In genomic region chr10:119113805-119114732, GRCh38 we compare ENCODE assay signal across 11 cellular contexts. TPM values are rescaled to one million over a fixed set of nuclear protein-coding genes. Genes with fewer than 3 reads are reported as not detected.
DNase-seq lines count a peak whose midpoint lies in the region; ATAC-seq and TF ChIP-seq lines count a peak whose summit lies in the region.
"Had no signal": no experiment of that assay in that cellular context is flagged by ENCODE, and none has a peak within 500 bp of the region (broad histone marks: within the 10 kb centered on the region; RNA-seq: fewer than 3 reads in every experiment).

No MANE protein-coding gene starts in this region.

- H3K27me3 ChIP-seq in right lobe of liver (no peaks in the 10 kb centered on the region), ovary (no peaks in the 10 kb centered on the region)

- ATAC-seq in activated T-helper 17 cell treated with anti-CD3 and anti-CD28 coated beads, Interleukin-2, amount 50 U/mL, for 72 hours (replicated peaks): no peak
- ATAC-seq in right lobe of liver: peak; percentile 85 to 94 (median 88)
- ATAC-seq: lower lobe of right lung had no signal

- no peaks in the 10 kb centered on the region for H3K9me3 ChIP-seq in right lobe of liver
- H3K9me3 ChIP-seq in ovary: no peaks in the 10 kb centered on the region
- H3K9me3 ChIP-seq: lower lobe of right lung had no signal

- CTCF ChIA-PET in activated CD4-positive, alpha-beta memory T cell treated with anti-CD3 and anti-CD28 coated beads, Interleukin-2, amount 10 ng/mL, durations not matched to agents 7 days and 5 days (lab: Charles Lee): no interaction called here

- no peak for TF ChIP-seq POLR2A in right lobe of liver (IDR thresholded peaks at IDR 0.05)
- no peak for TF ChIP-seq POLR2A in ovary (IDR thresholded peaks at IDR 0.05)

- 22% methylated on average over 5 of the region's 11 CpGs for WGBS in right lobe of liver (ENCODE audit: insufficient coverage, low coverage, low lambda C conversion rate, missing lambda C conversion rate)
- 78 to 82% (median 79%) methylated on average over 11 of the region's 11 CpGs for WGBS in ovary, 3 donors

- no peak for TF ChIP-seq EP300 in ovary (IDR thresholded peaks at IDR 0.05)

- peaks cover 0 to 39% (median 6%) of the 10 kb centered on the region in 4 donors for H3K36me3 ChIP-seq in right lobe of liver
- no peaks in the 10 kb centered on the region for H3K36me3 ChIP-seq in ovary

- H3K27ac ChIP-seq in right lobe of liver (peak overlapping the region; percentile 49 to 78 (median 61)), ovary (no peak overlapping the region)
- H3K27ac ChIP-seq: lower lobe of right lung had no signal

- POLR2A ChIA-PET in activated CD4-positive, alpha-beta memory T cell treated with anti-CD3 and anti-CD28 coated beads, Interleukin-2, amount 10 ng/mL, durations not matched to agents 7 days and 5 days (lab: Charles Lee): interaction anchor here (1.6 to 4.0 kb wide), 3 partner anchors 10 to 18 kb away, joined by 4 to 16 read pairs (median 12); partner anchors contain the start of gene DENND10

- H3K4me3 Mint-ChIP-seq in activated T-helper 17 cell treated with anti-CD3 and anti-CD28 coated beads, Interleukin-2, amount 50 U/mL, for 72 hours: no peak overlapping the region
- no peak overlapping the region for H3K4me3 Mint-ChIP-seq in activated CD4-positive, alpha-beta memory T cell treated with anti-CD3 and anti-CD28 coated beads, Interleukin-2, amount 10 ng/mL, durations not matched to agents 7 days and 5 days

- H3K4me3 ChIP-seq in right lobe of liver: no peak overlapping the region
- H3K4me3 ChIP-seq in ovary: no peak overlapping the region
- H3K4me3 ChIP-seq: lower lobe of right lung had no signal

- H3K9me3 Mint-ChIP-seq in activated T-helper 17 cell treated with anti-CD3 and anti-CD28 coated beads, Interleukin-2, amount 50 U/mL, for 72 hours: no peaks in the 10 kb centered on the region
- H3K9me3 Mint-ChIP-seq in activated CD4-positive, alpha-beta memory T cell treated with anti-CD3 and anti-CD28 coated beads, Interleukin-2, amount 10 ng/mL, durations not matched to agents 7 days and 5 days: no peaks in the 10 kb centered on the region

- no peak for TF ChIP-seq CTCF in right lobe of liver (IDR thresholded peaks at IDR 0.05)
- TF ChIP-seq CTCF in ovary (IDR thresholded peaks at IDR 0.05): no peak

- H3K27ac Mint-ChIP-seq in activated T-helper 17 cell treated with anti-CD3 and anti-CD28 coated beads, Interleukin-2, amount 50 U/mL, for 72 hours: peak overlapping the region; percentile 65
- no peak overlapping the region for H3K27ac Mint-ChIP-seq in activated CD4-positive, alpha-beta memory T cell treated with anti-CD3 and anti-CD28 coated beads, Interleukin-2, amount 10 ng/mL, durations not matched to agents 7 days and 5 days

- H3K27me3 Mint-ChIP-seq in activated T-helper 17 cell treated with anti-CD3 and anti-CD28 coated beads, Interleukin-2, amount 50 U/mL, for 72 hours: no peaks in the 10 kb centered on the region
- no peaks in the 10 kb centered on the region for H3K27me3 Mint-ChIP-seq in activated CD4-positive, alpha-beta memory T cell treated with anti-CD3 and anti-CD28 coated beads, Interleukin-2, amount 10 ng/mL, durations not matched to agents 7 days and 5 days

- intact Hi-C loops in right lobe of liver (cut with DNase I): no loop called here
- intact Hi-C loops in ovary (cut with DNase I): no loop called here

- H3K36me3 Mint-ChIP-seq in activated T-helper 17 cell treated with anti-CD3 and anti-CD28 coated beads, Interleukin-2, amount 50 U/mL, for 72 hours (ENCODE audit: low read depth): peaks cover 75% of the 10 kb centered on the region
- peaks cover 57% of the 10 kb centered on the region for H3K36me3 Mint-ChIP-seq in activated CD4-positive, alpha-beta memory T cell treated with anti-CD3 and anti-CD28 coated beads, Interleukin-2, amount 10 ng/mL, durations not matched to agents 7 days and 5 days (ENCODE audit: low read depth)

- DNase-seq in AG08395 (ENCODE audit: low spot score): peak; percentile 85
- DNase-seq in HT1080 (ENCODE audit: low read depth): peak; percentile 59
- DNase-seq in right lobe of liver: peak; percentile 40 to 65 (median 56)
- no peak for DNase-seq in ovary
- no peak for DNase-seq in NCI-H345 treated with DMSO at 0.1 percent for 48 hours (lab: John Stamatoyannopoulos, UW; ENCODE audit: unreplicated experiment)
- no peak for DNase-seq in NCI-H345 (lab: John Stamatoyannopoulos, UW)
- no peak for DNase-seq in activated CD4-positive, alpha-beta memory T cell treated with anti-CD3 and anti-CD28 coated beads, Interleukin-2, amount 10 ng/mL, durations not matched to agents 7 days and 5 days
- DNase-seq: activated CD4-positive, alpha-beta T cell treated with anti-CD3 and anti-CD28 coated beads for 48 hours; DMS53; lower lobe of right lung had no signal

- H3K4me1 ChIP-seq in right lobe of liver (peaks cover 0 to 38% (median 8%) of the 10 kb centered on the region in 4 donors), ovary (ENCODE audit: insufficient read depth) (no peaks in the 10 kb centered on the region)
- H3K4me1 ChIP-seq: lower lobe of right lung had no signal

- no peaks in the 10 kb centered on the region for H3K4me1 Mint-ChIP-seq in activated T-helper 17 cell treated with anti-CD3 and anti-CD28 coated beads, Interleukin-2, amount 50 U/mL, for 72 hours
- peaks cover 22% of the 10 kb centered on the region for H3K4me1 Mint-ChIP-seq in activated CD4-positive, alpha-beta memory T cell treated with anti-CD3 and anti-CD28 coated beads, Interleukin-2, amount 10 ng/mL, durations not matched to agents 7 days and 5 days

RNA-seq across cellular contexts. Expression of gene DENND10, which starts 10.2 kb away (rescaled TPM):
- 26.6 and 33.8 TPM in 2 replicates for total RNA-seq in HT1080 (2014; rRNA removed; shearing (Covaris generic))
- 41.4 and 43.5 TPM in 2 replicates for polyA plus RNA-seq in HT1080 (2015; cell fraction: cytosol; rRNA removed)
- polyA plus RNA-seq in HT1080 (2015; cell fraction: nucleus; rRNA removed): 26.7 and 27.8 TPM in 2 replicates
- 10 to 100 TPM; 15.6 to 32.0 TPM for total RNA-seq in activated T-helper 17 cell treated with anti-CD3 and anti-CD28 coated beads, Interleukin-2, amount 50 U/mL, for 72 hours
- total RNA-seq in right lobe of liver: 10 to 100 TPM; 24.0 to 46.4 (median 36.1) TPM
- 10 to 100 TPM; 32.3 to 53.8 (median 41.3) TPM for total RNA-seq in ovary
- polyA plus RNA-seq in ovary: 10 to 100 TPM; 29.9 to 34.5 TPM
- total RNA-seq in activated CD4-positive, alpha-beta memory T cell treated with anti-CD3 and anti-CD28 coated beads, Interleukin-2, amount 10 ng/mL, durations not matched to agents 7 days and 5 days: 10 to 100 TPM; 52.4 to 57.1 TPM

RNA-seq across cellular contexts. Expression of gene EIF3A, which starts 33.5 kb away (rescaled TPM):
- total RNA-seq in HT1080 (2014; rRNA removed; shearing (Covaris generic)): 80.7 and 94.2 TPM in 2 replicates
- 29.7 and 30.7 TPM in 2 replicates for polyA plus RNA-seq in HT1080 (2015; cell fraction: cytosol; rRNA removed)
- 63.1 and 71.5 TPM in 2 replicates for polyA plus RNA-seq in HT1080 (2015; cell fraction: nucleus; rRNA removed)
- total RNA-seq in activated T-helper 17 cell treated with anti-CD3 and anti-CD28 coated beads, Interleukin-2, amount 50 U/mL, for 72 hours: 100 to 1,000 TPM in 1 of 2 donors, 10 to 100 TPM in 1; 93.8 to 155 TPM
- total RNA-seq in right lobe of liver: 10 to 100 TPM; 41.6 to 69.5 (median 57.4) TPM
- total RNA-seq in ovary: 100 to 1,000 TPM in 2 of 7 donors, 10 to 100 TPM in 5; 58.7 to 109 (median 88.1) TPM
- polyA plus RNA-seq in ovary: 100 to 1,000 TPM in 1 of 2 donors, 10 to 100 TPM in 1; 53.9 to 113 TPM
- total RNA-seq in activated CD4-positive, alpha-beta memory T cell treated with anti-CD3 and anti-CD28 coated beads, Interleukin-2, amount 10 ng/mL, durations not matched to agents 7 days and 5 days: 100 to 1,000 TPM; 129 to 130 TPM

RNA-seq across cellular contexts. Expression of gene SFXN4, which starts 51.4 kb away (rescaled TPM):
- total RNA-seq in HT1080 (2014; rRNA removed; shearing (Covaris generic)): 30.4 and 36.7 TPM in 2 replicates
- 25.7 and 29.7 TPM in 2 replicates for polyA plus RNA-seq in HT1080 (2015; cell fraction: cytosol; rRNA removed)
- 31.1 and 39.1 TPM in 2 replicates for polyA plus RNA-seq in HT1080 (2015; cell fraction: nucleus; rRNA removed)
- 10 to 100 TPM; 20.4 to 38.7 TPM for total RNA-seq in activated T-helper 17 cell treated with anti-CD3 and anti-CD28 coated beads, Interleukin-2, amount 50 U/mL, for 72 hours
- total RNA-seq in right lobe of liver (100 to 1,000 TPM in 1 of 6 experiments, 10 to 100 TPM in 5; 16.0 to 152 (median 23.8) TPM), ovary (10 to 100 TPM; 11.8 to 54.9 (median 18.5) TPM)
- 10 to 100 TPM; 18.9 to 25.8 TPM for polyA plus RNA-seq in ovary
- 10 to 100 TPM; 19.6 to 22.6 TPM for total RNA-seq in activated CD4-positive, alpha-beta memory T cell treated with anti-CD3 and anti-CD28 coated beads, Interleukin-2, amount 10 ng/mL, durations not matched to agents 7 days and 5 days

Comparison
In these comparisons a context has a peak if more than half of its experiments do, and no peak if none do; other contexts are left out.
1. DNase-seq: peak in AG08395 (single experiment), HT1080 (single experiment) and right lobe of liver (3 of 3); none in ovary (0 of 5), NCI-H345 treated with DMSO at 0.1 percent for 48 hours (single experiment), NCI-H345 (single experiment) and activated CD4-positive, alpha-beta memory T cell treated with anti-CD3 and anti-CD28 coated beads, Interleukin-2, amount 10 ng/mL, durations not matched to agents 7 days and 5 days (single experiment).
2. H3K27ac ChIP-seq: peak in right lobe of liver (3 of 3); none in ovary (0 of 2).